19 cellular contexts compared by ENCODE assay signal in genomic region chr18:76679259-76679658, GRCh38.
A peak's percentile ranks its signal among the peaks of the same experiment; 100 is the strongest.
DNase-seq lines count a peak whose midpoint lies in the region; ATAC-seq, FAIRE-seq and TF ChIP-seq lines count a peak whose summit lies in the region.
"Had no signal": no experiment of that assay in that cellular context is flagged by ENCODE, and none has a peak within 500 bp of the region (broad histone marks: within the 10 kb centered on the region; RNA-seq: fewer than 3 reads in every experiment).

No MANE protein-coding gene starts in this region.

- POLR2A ChIA-PET in IMR-90 (lab: Charles Lee; ENCODE audit: unreplicated experiment), result no interaction called here
- POLR2A ChIA-PET in H1 (lab: Charles Lee; ENCODE audit: partially characterized antibody), result no interaction called here

- TF ChIP-seq EP300 in H1 (IDR thresholded peaks at IDR 0.05; ENCODE audit: borderline replicate concordance in 1 of 2, low read depth in 2 of 2, low read length in 2 of 2), result no peak

- H4K8ac ChIP-seq in IMR-90 (ENCODE audit: low read depth in 2 of 2, low read length in 2 of 2) (no peak overlapping the region), H1 (ENCODE audit: extremely low read depth, insufficient read depth, low read length) (no peak overlapping the region)

- H3K14ac ChIP-seq in IMR-90 (replicated peaks; ENCODE audit: low read depth, low read length) (no peak overlapping the region), H1 (ENCODE audit: insufficient read length) (no peak overlapping the region)

- H3K23me2 ChIP-seq in H1 (ENCODE audit: low read depth, low read length), result no peaks in the 10 kb centered on the region

- BruUV-seq in IMR-90 (replicated peaks; lab: Mats Ljungman, UMichigan), result no TSS peak

- H2BK120ac ChIP-seq in IMR-90 (ENCODE audit: low read depth, low read length) (no peak overlapping the region), H1 (replicated peaks; ENCODE audit: low read depth, low read length) (no peak overlapping the region)

- in situ Hi-C loops in IMR-90 (cut with MboI; ENCODE audit: low sequenced_read_pairs), result no loop called here

- DNase-seq in IMR-90, result no peak
- DNase-seq in NCI-H345 treated with DMSO at 0.1 percent for 48 hours (lab: John Stamatoyannopoulos, UW; ENCODE audit: unreplicated experiment), result peak; percentile 73
- no peak for DNase-seq in H1 (ENCODE audit: low read depth in 1 of 2, low spot score in 2 of 2)
- DNase-seq in smooth muscle cell (lab: John Stamatoyannopoulos, UW; ENCODE audit: unreplicated experiment), result no peak
- DNase-seq in hippocampal formation (lab: John Stamatoyannopoulos, UW), result no peak
- DNase-seq: activated CD8-positive, alpha-beta T cell treated with anti-CD3 and anti-CD28 coated beads for 36 hours; CD4-positive, CD25-positive, alpha-beta regulatory T cell; heart left ventricle; left lung; NCI-H1048; NCI-H774; stimulated activated CD8-positive, alpha-beta memory T cell treated with anti-CD3 and anti-CD28 coated beads, Interleukin-4, amount 100 ng/mL, for 48 hours; tibial artery had no signal

- FAIRE-seq in H1 (lab: Jason Lieb, UNC), result no peak
- FAIRE-seq: G401.6 had no signal

- H3K27ac ChIP-seq in IMR-90 (ENCODE audit: insufficient read depth, low read length) (no peak overlapping the region), H1 (ENCODE audit: low read depth, low read length) (no peak overlapping the region), smooth muscle cell (ENCODE audit: low read depth) (no peak overlapping the region)
- H3K27ac ChIP-seq: esophagus muscularis mucosa, heart left ventricle, left lung, tibial artery had no signal

- H4K20me1 ChIP-seq in IMR-90 (ENCODE audit: insufficient read depth, low read length) (no peaks in the 10 kb centered on the region), H1 (replicated peaks in 1 of 2; ENCODE audit: control insufficient read depth in 1 of 2, insufficient read depth in 2 of 2, low read length in 2 of 2) (no peaks in the 10 kb centered on the region), smooth muscle cell (ENCODE audit: low read depth) (no peaks in the 10 kb centered on the region)

- no peak overlapping the region for H3K4ac ChIP-seq in IMR-90 (ENCODE audit: low read depth, low read length)
- no peak overlapping the region for H3K4ac ChIP-seq in H1 (replicated peaks; ENCODE audit: insufficient read length, low read depth, low read length)

- H3K79me2 ChIP-seq in H1 (ENCODE audit: control insufficient read depth in 1 of 2, insufficient read depth in 2 of 2, low read length in 2 of 2), result no peaks in the 10 kb centered on the region
- no peaks in the 10 kb centered on the region for H3K79me2 ChIP-seq in smooth muscle cell (ENCODE audit: low read depth)

- TF ChIP-seq RAD21 in IMR-90 (IDR thresholded peaks at IDR 0.05; ENCODE audit: low read length), result peak; percentile 22; the same call in 1 of the 2 replicates
- peak; percentile 32 to 50; a peak in 3 of 4 replicates for TF ChIP-seq RAD21 in H1 (IDR thresholded peaks at IDR 0.05 in 1 of 2, conservative IDR thresholded peaks at IDR 0.05 in 1 of 2; ENCODE audit: low read depth in 2 of 2, low read length in 2 of 2)

- H3K56ac ChIP-seq in IMR-90 (ENCODE audit: extremely low read depth, insufficient read depth, low read length) (no peak overlapping the region), H1 (replicated peaks; ENCODE audit: insufficient read length, low read depth, low read length) (no peak overlapping the region)

- H3K18ac ChIP-seq in IMR-90 (ENCODE audit: low read depth, low read length) (no peak overlapping the region), H1 (ENCODE audit: extremely low read depth, low read length) (no peak overlapping the region)

- H3K4me2 ChIP-seq in IMR-90 (ENCODE audit: low read depth, low read length), result no peak overlapping the region
- H3K4me2 ChIP-seq in H1 (ENCODE audit: insufficient read depth in 1 of 2, low read depth in 2 of 2, low read length in 2 of 2), result no peak overlapping the region
- no peak overlapping the region for H3K4me2 ChIP-seq in smooth muscle cell

- H4K91ac ChIP-seq in IMR-90 (ENCODE audit: insufficient read depth, low read depth, low read length) (no peak overlapping the region), H1 (replicated peaks; ENCODE audit: insufficient read length, low read length) (no peak overlapping the region)

- no peak overlapping the region for H3K9ac ChIP-seq in IMR-90 (ENCODE audit: low read depth, low read length)
- no peak overlapping the region for H3K9ac ChIP-seq in H1 (replicated peaks in 1 of 4; ENCODE audit: extremely low read depth in 1 of 4, low read depth in 3 of 4, low read length in 3 of 4)
- H3K9ac ChIP-seq in smooth muscle cell (ENCODE audit: low read depth), result no peak overlapping the region

- H2BK15ac ChIP-seq in IMR-90 (ENCODE audit: low read depth, low read length), result no peak overlapping the region
- H2BK15ac ChIP-seq in H1 (ENCODE audit: low read length), result no peak overlapping the region

- no peak overlapping the region for H4K5ac ChIP-seq in IMR-90 (ENCODE audit: low read depth, low read length)
- H4K5ac ChIP-seq in H1 (ENCODE audit: insufficient read length, low read depth, low read length), result no peak overlapping the region

- ATAC-seq in IMR-90 (ENCODE audit: low read depth) (no peak), GM21381 (IDR thresholded peaks at IDR 0.05; ENCODE audit: unreplicated experiment) (no peak), GM19397 (IDR thresholded peaks at IDR 0.05; ENCODE audit: unreplicated experiment) (no peak)
- ATAC-seq: activated CD8-positive, alpha-beta T cell treated with anti-CD3 and anti-CD28 coated beads for 36 hours; activated T-helper 17 cell treated with anti-CD3 and anti-CD28 coated beads, Interleukin-2, amount 50 U/mL, for 72 hours; heart left ventricle; left lung; Right ventricle myocardium inferior had no signal

- TF ChIP-seq CTCF in IMR-90 (conservative IDR thresholded peaks at IDR 0.05; ENCODE audit: low read depth, low read length) (peak; percentile 33; the same call in 1 of the 2 replicates), H1 (IDR thresholded peaks at IDR 0.05; ENCODE audit: control extremely low read depth in 1 of 3, insufficient read depth in 1 of 3, low read depth in 1 of 3, low read length in 3 of 3) (peak; percentile 12 to 31 (median 28); a peak in 3 of 4 replicates), smooth muscle cell (IDR thresholded peaks at IDR 0.05; ENCODE audit: borderline replicate concordance, insufficient read depth, poor library complexity, severe bottlenecking) (peak; percentile 11)

- no peak overlapping the region for H2AK5ac ChIP-seq in IMR-90 (ENCODE audit: low read depth, low read length)
- H2AK5ac ChIP-seq in H1 (ENCODE audit: low read depth, low read length), result no peak overlapping the region

- H2AK9ac ChIP-seq in IMR-90 (replicated peaks; ENCODE audit: low read depth, low read length, poor library complexity), result no peak overlapping the region

- dilution Hi-C loops in IMR-90 (cut with HindIII; ENCODE audit: low sequenced_read_pairs, unreplicated experiment), result no loop called here

- H3K4me1 ChIP-seq in IMR-90 (ENCODE audit: control insufficient read depth, insufficient read depth, low read length), result no peaks in the 10 kb centered on the region
- H3K4me1 ChIP-seq in H1 (replicated peaks in 1 of 4; ENCODE audit: control insufficient read depth in 3 of 4, insufficient read depth in 4 of 4, low read length in 3 of 4), result peaks cover 0 to 5% (median 0%) of the 10 kb centered on the region in 4 experiments; a peak in 3 of 7 replicates
- peaks cover 4% of the 10 kb centered on the region for H3K4me1 ChIP-seq in smooth muscle cell (ENCODE audit: low read depth)
- H3K4me1 ChIP-seq: esophagus muscularis mucosa, heart left ventricle, left lung, tibial artery had no signal

- no peak for TF ChIP-seq POLR2A in IMR-90 (IDR thresholded peaks at IDR 0.05; ENCODE audit: low read depth, low read length)
- TF ChIP-seq POLR2A in H1 (IDR thresholded peaks at IDR 0.05; ENCODE audit: control extremely low read depth in 1 of 2, low read depth in 2 of 2, low read length in 2 of 2), result no peak

- no peak overlapping the region for H2AFZ ChIP-seq in IMR-90 (replicated peaks; ENCODE audit: low read length, poor library complexity)
- H2AFZ ChIP-seq in H1 (ENCODE audit: low read length), result no peak overlapping the region; the same call in 1 of the 2 replicates
- no peak overlapping the region for H2AFZ ChIP-seq in smooth muscle cell (ENCODE audit: low read depth)

- intact Hi-C loops in IMR-90 (cut with micrococcal nuclease), result no loop called here

- no peaks in the 10 kb centered on the region for H3K36me3 ChIP-seq in IMR-90 (ENCODE audit: control insufficient read depth, insufficient read depth, low read length)
- no peaks in the 10 kb centered on the region for H3K36me3 ChIP-seq in H1 (ENCODE audit: control insufficient read depth in 2 of 4, insufficient read depth in 4 of 4, low read length in 3 of 4)
- no peaks in the 10 kb centered on the region for H3K36me3 ChIP-seq in smooth muscle cell (ENCODE audit: low read depth)
- H3K36me3 ChIP-seq: esophagus muscularis mucosa, heart left ventricle, left lung, tibial artery had no signal

- H3K23ac ChIP-seq in IMR-90 (ENCODE audit: low read depth, low read length) (no peak overlapping the region), H1 (ENCODE audit: insufficient read length) (no peak overlapping the region)

- no peak overlapping the region for H2BK20ac ChIP-seq in IMR-90 (ENCODE audit: low read depth, low read length)
- H2BK20ac ChIP-seq in H1 (ENCODE audit: low read length), result no peak overlapping the region

- H3K9me1 ChIP-seq in IMR-90 (ENCODE audit: insufficient read depth, low read length), result no peaks in the 10 kb centered on the region

- H2BK5ac ChIP-seq in IMR-90 (ENCODE audit: low read depth, low read length, poor library complexity, severe bottlenecking) (no peak overlapping the region), H1 (ENCODE audit: low read depth, low read length) (no peak overlapping the region)

- no peaks in the 10 kb centered on the region for H3K79me1 ChIP-seq in IMR-90 (ENCODE audit: low read depth in 1 of 2, low read length in 2 of 2)
- no peaks in the 10 kb centered on the region for H3K79me1 ChIP-seq in H1 (ENCODE audit: low read depth, low read length)

- H3K4me3 ChIP-seq in IMR-90 (ENCODE audit: insufficient read depth, low read depth, low read length), result no peak overlapping the region
- H3K4me3 ChIP-seq in H1 (ENCODE audit: extremely low read depth in 1 of 4, insufficient read depth in 2 of 4, low read depth in 3 of 4, low read length in 4 of 4), result no peak overlapping the region
- H3K4me3 ChIP-seq in smooth muscle cell, result no peak overlapping the region
- H3K4me3 ChIP-seq: esophagus muscularis mucosa, heart left ventricle, left lung, tibial artery had no signal

- CTCF ChIA-PET in IMR-90 (lab: Yijun Ruan, JAX) (interaction anchor here (0.9 kb wide), 1 partner anchor 281 kb away, joined by 3 read pairs; no protein-coding TSS in a partner anchor), H1 (lab: Charles Lee; ENCODE audit: partially characterized antibody) (interaction anchor here (0.8 to 15.9 kb wide), 10 partner anchors 10 to 281 kb away, joined by 3 to 131 read pairs (median 6); no protein-coding TSS in a partner anchor)

- no peaks in the 10 kb centered on the region for H3K9me3 ChIP-seq in IMR-90 (ENCODE audit: control insufficient read depth, insufficient read depth, low read length)
- peaks cover 0 to 5% of the 10 kb centered on the region in 2 experiments; a peak in 1 of 4 replicates for H3K9me3 ChIP-seq in H1 (ENCODE audit: insufficient read depth in 2 of 2, low read depth in 1 of 2, low read length in 1 of 2)
- no peaks in the 10 kb centered on the region for H3K9me3 ChIP-seq in smooth muscle cell (replicated peaks; ENCODE audit: low read depth)
- H3K9me3 ChIP-seq: esophagus muscularis mucosa, heart left ventricle, left lung, tibial artery had no signal

- no peaks in the 10 kb centered on the region for H3F3A ChIP-seq in smooth muscle cell (ENCODE audit: low read depth)

- WGBS in IMR-90 (ENCODE audit: extremely low coverage in 2 of 2, insufficient read length in 1 of 2), 2 experiments, result 56% methylated on average over 4 of the region's 7 CpGs; no CpG with 5 or more reads in 1 of the 2 experiments
- 72% methylated on average over 7 of the region's 7 CpGs; no CpG with 5 or more reads in 1 of the 2 experiments for WGBS in H1 (ENCODE audit: extremely low coverage in 1 of 2, insufficient coverage in 1 of 2, insufficient read length in 1 of 2, insufficient replicate concordance in 2 of 2, low coverage in 1 of 2, low lambda C conversion rate in 2 of 2, missing lambda C conversion rate in 1 of 2), 2 experiments
- 55% methylated on average over 7 of the region's 7 CpGs for WGBS in smooth muscle cell (ENCODE audit: low lambda C conversion rate)

- H2BK12ac ChIP-seq in H1 (ENCODE audit: low read depth, low read length), result no peak overlapping the region

- H3K27me3 ChIP-seq in IMR-90 (ENCODE audit: control insufficient read depth, insufficient read depth, low read length) (peaks cover 37% of the 10 kb centered on the region), H1 (replicated peaks in 1 of 4; ENCODE audit: control insufficient read depth in 3 of 4, extremely low read depth in 1 of 4, insufficient read depth in 3 of 4, low read length in 3 of 4) (no peaks in the 10 kb centered on the region), smooth muscle cell (ENCODE audit: low read depth) (no peaks in the 10 kb centered on the region)
- H3K27me3 ChIP-seq: left lung, tibial artery had no signal
